ENCODE assay signal across 8 cellular contexts in the genomic region with DNA sequence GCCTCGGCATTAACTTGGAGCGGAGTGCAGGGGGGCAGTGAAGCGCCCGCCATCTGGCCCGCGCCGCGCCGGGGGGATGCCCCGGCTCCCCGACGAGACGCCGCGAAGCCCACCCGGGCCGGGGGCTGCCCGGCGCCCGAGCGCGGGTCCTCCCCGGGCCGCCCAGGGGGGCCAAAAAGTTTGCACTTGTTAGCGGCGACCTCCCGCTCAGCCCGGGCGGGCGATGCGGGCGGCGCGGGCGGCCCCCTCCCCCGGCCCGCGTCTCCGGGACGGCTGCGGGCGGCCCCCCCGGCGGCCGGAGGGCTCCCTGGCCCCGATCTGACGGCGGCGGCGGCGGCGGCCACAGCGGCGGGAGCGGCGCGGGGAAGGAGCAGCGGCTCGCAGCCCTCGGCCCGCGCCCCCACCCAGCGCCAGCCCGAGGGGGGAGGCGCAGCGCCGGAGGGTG. TPM values are rescaled to one million over a fixed set of nuclear protein-coding genes. Genes with fewer than 3 reads are reported as not detected.
A peak's percentile ranks its signal among the peaks of the same experiment; 100 is the strongest.
DNase-seq lines count a peak whose midpoint lies in the region; ATAC-seq and TF ChIP-seq lines count a peak whose summit lies in the region.

A gene with protein sequence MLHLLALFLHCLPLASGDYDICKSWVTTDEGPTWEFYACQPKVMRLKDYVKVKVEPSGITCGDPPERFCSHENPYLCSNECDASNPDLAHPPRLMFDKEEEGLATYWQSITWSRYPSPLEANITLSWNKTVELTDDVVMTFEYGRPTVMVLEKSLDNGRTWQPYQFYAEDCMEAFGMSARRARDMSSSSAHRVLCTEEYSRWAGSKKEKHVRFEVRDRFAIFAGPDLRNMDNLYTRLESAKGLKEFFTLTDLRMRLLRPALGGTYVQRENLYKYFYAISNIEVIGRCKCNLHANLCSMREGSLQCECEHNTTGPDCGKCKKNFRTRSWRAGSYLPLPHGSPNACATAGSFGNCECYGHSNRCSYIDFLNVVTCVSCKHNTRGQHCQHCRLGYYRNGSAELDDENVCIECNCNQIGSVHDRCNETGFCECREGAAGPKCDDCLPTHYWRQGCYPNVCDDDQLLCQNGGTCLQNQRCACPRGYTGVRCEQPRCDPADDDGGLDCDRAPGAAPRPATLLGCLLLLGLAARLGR (plus strand): TSS at position 316 of the 445 bp plus-strand sequence. CDS start 4,774 bp downstream, outside the sequence.

- no peak for ATAC-seq in heart left ventricle
- ATAC-seq in left cardiac atrium: no peak

- H3K27ac ChIP-seq in heart left ventricle: peak within 1 kb of the TSS in 2 of 12 donors; percentile 42 to 55
- no peak within 1 kb of the TSS for H3K27ac ChIP-seq in mucosa of rectum (ENCODE audit: low read depth in 2 of 2, low read length in 2 of 2)
- H3K27ac ChIP-seq in vagina: no peak within 1 kb of the TSS
- no peak within 1 kb of the TSS for H3K27ac ChIP-seq in Karpas-422 (ENCODE audit: low read length)
- no peak within 1 kb of the TSS for H3K27ac ChIP-seq in caudate nucleus (ENCODE audit: low read depth, low read length)

- TF ChIP-seq POLR2A in heart left ventricle (IDR thresholded peaks at IDR 0.05) (no peak), vagina (IDR thresholded peaks at IDR 0.05) (no peak)

- DNase-seq in heart left ventricle (no peak), left cardiac atrium (no peak), cardiac fibroblast (ENCODE audit: low read depth in 2 of 2) (no peak), vagina (ENCODE audit: extremely low spot score in 2 of 2) (no peak), NCI-H2227 treated with DMSO at 0.1 percent for 48 hours (lab: John Stamatoyannopoulos, UW) (no peak), Karpas-422 (no peak), caudate nucleus (lab: John Stamatoyannopoulos, UW) (no peak)

- H4K20me1 ChIP-seq in Karpas-422 (ENCODE audit: insufficient read depth, low read depth, low read length): no peaks in the 10 kb centered on the region

- H3K79me2 ChIP-seq in Karpas-422 (ENCODE audit: low read length): no peaks in the 10 kb centered on the region

- no peaks in the 10 kb centered on the region for H3K9me3 ChIP-seq in heart left ventricle
- no peaks in the 10 kb centered on the region for H3K9me3 ChIP-seq in mucosa of rectum (ENCODE audit: control insufficient read depth in 2 of 2, low read length in 2 of 2)
- no peaks in the 10 kb centered on the region for H3K9me3 ChIP-seq in vagina
- no peaks in the 10 kb centered on the region for H3K9me3 ChIP-seq in Karpas-422 (ENCODE audit: low read length)

- peaks cover 2 to 67% (median 46%) of the 10 kb centered on the region in 9 donors for H3K27me3 ChIP-seq in heart left ventricle
- peaks cover 39 to 58% of the 10 kb centered on the region in 2 donors for H3K27me3 ChIP-seq in mucosa of rectum (ENCODE audit: control insufficient read depth in 2 of 2, insufficient read depth in 2 of 2, low read length in 2 of 2)
- peaks cover 5% of the 10 kb centered on the region for H3K27me3 ChIP-seq in vagina
- no peaks in the 10 kb centered on the region for H3K27me3 ChIP-seq in Karpas-422 (ENCODE audit: low read length)

- TF ChIP-seq CTCF in heart left ventricle (IDR thresholded peaks at IDR 0.05): no peak
- TF ChIP-seq CTCF in cardiac fibroblast (IDR thresholded peaks at IDR 0.05; ENCODE audit: low read depth, low read length): no peak
- TF ChIP-seq CTCF in vagina (IDR thresholded peaks at IDR 0.05): no peak

- H3K9ac ChIP-seq in mucosa of rectum (ENCODE audit: low read depth in 1 of 2, low read length in 2 of 2): no peak within 1 kb of the TSS
- H3K9ac ChIP-seq in Karpas-422 (ENCODE audit: low read length): no peak within 1 kb of the TSS

- no peaks in the 10 kb centered on the region for H3K36me3 ChIP-seq in heart left ventricle
- no peaks in the 10 kb centered on the region for H3K36me3 ChIP-seq in mucosa of rectum (ENCODE audit: control insufficient read depth in 2 of 2, insufficient read depth in 2 of 2, low read length in 2 of 2)
- no peaks in the 10 kb centered on the region for H3K36me3 ChIP-seq in vagina
- no peaks in the 10 kb centered on the region for H3K36me3 ChIP-seq in Karpas-422 (ENCODE audit: insufficient read depth, low read length)

- no peak within 1 kb of the TSS for H2AFZ ChIP-seq in Karpas-422 (ENCODE audit: low read length)

- intact Hi-C loops in heart left ventricle (cut with DNase I) (loop anchor here in 2 of 10 donors (10.0 kb wide), 2 partner anchors 77 to 397 kb away; no protein-coding TSS in a partner anchor), left cardiac atrium (cut with DNase I) (no loop called here), vagina (cut with DNase I) (no loop called here)

- H3K4me1 ChIP-seq in heart left ventricle (peaks cover 0 to 45% (median 25%) of the 10 kb centered on the region in 12 donors), mucosa of rectum (ENCODE audit: control insufficient read depth in 2 of 2, insufficient read depth in 2 of 2, low read length in 2 of 2) (peaks cover 3 to 5% of the 10 kb centered on the region in 2 donors), vagina (peaks cover 47% of the 10 kb centered on the region), Karpas-422 (ENCODE audit: low read length) (no peaks in the 10 kb centered on the region)

- 0 to 7% (median 1%) methylated on average over 2 to 67 of the region's 67 CpGs for WGBS in heart left ventricle, 4 donors

- no peak within 1 kb of the TSS for H3K4me2 ChIP-seq in Karpas-422 (ENCODE audit: low read depth, low read length, poor library complexity, severe bottlenecking)

- H3K9me2 ChIP-seq in Karpas-422 (replicated peaks; ENCODE audit: insufficient read depth, low read length): no peaks in the 10 kb centered on the region

- H3K4me3 ChIP-seq in heart left ventricle (peak within 1 kb of the TSS; percentile 45 to 80 (median 69)), cardiac fibroblast (replicated peaks in 1 of 2; ENCODE audit: low read depth in 2 of 2, low read length in 2 of 2) (peak within 1 kb of the TSS; percentile 58 to 59), mucosa of rectum (ENCODE audit: low read length in 2 of 2) (peak within 1 kb of the TSS; percentile 46 to 68), vagina (peak within 1 kb of the TSS; percentile 55 to 83), Karpas-422 (ENCODE audit: low read length) (no peak within 1 kb of the TSS)

RNA-seq across cellular contexts. Expression of the gene that starts here (rescaled TPM):
- 1 to 10 TPM in 7 of 9 donors, under 1 TPM in 2; 0.40 to 4.1 (median 2.5) TPM for total RNA-seq in heart left ventricle
- 1 to 10 TPM in 1 of 2 donors, under 1 TPM in 1; 0.28 to 2.2 TPM for polyA plus RNA-seq in heart left ventricle
- 1 to 10 TPM; 5.0 to 6.5 TPM for total RNA-seq in left cardiac atrium
- 0.98 TPM for total RNA-seq in vagina
- 0.40 and 2.5 TPM in 2 replicates for total RNA-seq in Karpas-422 (2014; rRNA removed; shearing (Covaris generic); ENCODE audit: low replicate concordance)
